ENCODE assay signal across 8 cellular contexts in the genomic region with DNA sequence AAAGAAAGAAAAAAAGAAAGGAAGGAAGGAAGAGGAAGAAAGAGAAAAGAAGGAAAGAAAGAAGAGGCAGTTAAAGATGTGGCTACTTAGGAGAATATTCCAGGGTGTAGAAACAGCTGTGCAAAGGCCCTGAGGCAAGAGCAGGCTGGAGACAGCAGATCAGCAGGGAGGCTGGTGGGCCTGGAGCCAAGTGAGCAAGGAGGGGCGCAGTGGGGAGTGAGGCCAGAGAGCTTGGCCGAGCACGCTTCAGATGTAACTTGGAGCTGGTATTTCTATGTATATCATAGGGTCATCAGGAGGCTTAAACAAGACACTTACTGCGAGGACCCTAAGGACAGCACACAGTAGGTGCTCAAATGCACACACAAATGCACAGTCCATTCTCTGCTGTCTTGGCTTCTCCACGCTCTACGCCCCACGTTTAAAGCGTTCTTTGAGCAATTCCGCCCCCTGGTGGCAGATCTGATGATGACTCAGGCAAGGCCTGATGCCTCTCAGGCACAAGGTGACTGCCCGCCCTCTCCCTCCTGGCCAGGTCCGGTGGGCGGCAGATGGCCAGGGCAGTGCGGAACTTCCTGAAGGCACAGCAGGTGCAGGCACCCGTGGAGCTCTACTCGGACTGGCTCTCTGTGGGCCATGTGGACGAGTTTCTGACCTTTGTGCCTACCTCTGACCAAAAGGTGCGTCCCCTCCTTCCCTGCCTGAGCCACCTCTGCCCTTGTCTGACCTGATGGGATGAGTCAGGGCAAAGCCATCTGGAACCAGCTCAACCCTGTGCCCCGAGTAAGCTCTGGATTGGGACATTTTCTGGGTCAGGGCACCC. TPM values are rescaled to one million over a fixed set of nuclear protein-coding genes. Genes with fewer than 3 reads are reported as not detected.
DNase-seq lines count a peak whose midpoint lies in the region; ATAC-seq and TF ChIP-seq lines count a peak whose summit lies in the region.

No MANE protein-coding gene starts in this region.

- no peaks in the 10 kb centered on the region for H3K9me3 Mint-ChIP-seq in CD8-positive, alpha-beta memory T cell

- POLR2A ChIA-PET in CD8-positive, alpha-beta memory T cell (lab: Charles Lee) = no interaction called here

- H3K36me3 ChIP-seq in CD8-positive, alpha-beta memory T cell (ENCODE audit: insufficient read depth, low read length) = no peaks in the 10 kb centered on the region
- no peaks in the 10 kb centered on the region for H3K36me3 ChIP-seq in mucosa of descending colon (ENCODE audit: low read depth)

- H3K4me3 Mint-ChIP-seq in CD8-positive, alpha-beta memory T cell = no peak overlapping the region

- no peaks in the 10 kb centered on the region for H3K4me1 ChIP-seq in CD8-positive, alpha-beta memory T cell (ENCODE audit: insufficient read depth, low read length)
- peaks cover 21% of the 10 kb centered on the region for H3K4me1 ChIP-seq in mucosa of descending colon (ENCODE audit: low read depth)

- H3K27me3 ChIP-seq in CD8-positive, alpha-beta memory T cell (ENCODE audit: insufficient read depth, low read length, poor library complexity, severe bottlenecking) = no peaks in the 10 kb centered on the region

- H3K36me3 Mint-ChIP-seq in CD8-positive, alpha-beta memory T cell = no peaks in the 10 kb centered on the region

- ATAC-seq in mucosa of descending colon (peak; percentile 62), GM19455 (IDR thresholded peaks at IDR 0.05; ENCODE audit: unreplicated experiment) (no peak)

- intact Hi-C loops in mucosa of descending colon (cut with DNase I, micrococcal nuclease) = loop anchor here in 1 of 2 donors (2.0 kb wide), 1 partner anchor 112 kb away; no protein-coding TSS in a partner anchor

- TF ChIP-seq CTCF in mucosa of descending colon (IDR thresholded peaks at IDR 0.05) = peak; percentile 66

- CTCF ChIA-PET in CD8-positive, alpha-beta memory T cell (lab: Charles Lee) = interaction anchor here (1.1 to 10.2 kb wide), 9 partner anchors 9 to 177 kb away, joined by 3 to 154 read pairs (median 6); a partner anchor contains a TSS

- DNase-seq in CD8-positive, alpha-beta memory T cell = peak; percentile 57 to 87 (median 79)
- DNase-seq in HPDE6-E6E7 (ENCODE audit: extremely low spot score) (peak; percentile 80), NOMO-1 treated with dmso at 0.1 percent for 144 hours (lab: John Stamatoyannopoulos, UW; ENCODE audit: unreplicated experiment) (peak; percentile 57), epidermal melanocyte (ENCODE audit: insufficient read length, low spot score) (peak; percentile 74), mucosa of descending colon (peak; percentile 86 to 97 (median 94))
- peak; percentile 68 for DNase-seq in activated CD8-positive, alpha-beta memory T cell treated with anti-CD3 and anti-CD28 coated beads, Interleukin-2, amount 50 U/mL, for 1 hour (ENCODE audit: extremely low read depth)
- DNase-seq in stimulated activated CD8-positive, alpha-beta memory T cell treated with anti-CD3 and anti-CD28 coated beads, Interleukin-4, amount 100 ng/mL, for 48 hours = peak; percentile 98

- no peaks in the 10 kb centered on the region for H3K4me1 Mint-ChIP-seq in CD8-positive, alpha-beta memory T cell

- no peaks in the 10 kb centered on the region for H3K9me3 ChIP-seq in CD8-positive, alpha-beta memory T cell (ENCODE audit: low read length)
- no peaks in the 10 kb centered on the region for H3K9me3 ChIP-seq in mucosa of descending colon

- peak overlapping the region in 2 of 8 donors; percentile 19 to 43 for H3K27ac Mint-ChIP-seq in CD8-positive, alpha-beta memory T cell

- H3K27me3 Mint-ChIP-seq in CD8-positive, alpha-beta memory T cell = peaks cover 3 to 4% of the 10 kb centered on the region in 2 donors

- H3K4me3 ChIP-seq in CD8-positive, alpha-beta memory T cell (ENCODE audit: low read length) = no peak overlapping the region
- H3K4me3 ChIP-seq in mucosa of descending colon = no peak overlapping the region

- H3K27ac ChIP-seq in CD8-positive, alpha-beta memory T cell (ENCODE audit: low read depth, low read length) = no peak overlapping the region

RNA-seq across cellular contexts. Expression of a gene that starts 11.9 kb away (rescaled TPM):
- total RNA-seq in CD8-positive, alpha-beta memory T cell = not detected
- polyA plus RNA-seq in CD8-positive, alpha-beta memory T cell = not detected
- total RNA-seq in mucosa of descending colon = under 1 TPM in 2 of 3 donors, not detected in 1; 0.09 to 0.17 TPM

RNA-seq across cellular contexts. Expression of a gene that starts 32.1 kb away (rescaled TPM):
- total RNA-seq in CD8-positive, alpha-beta memory T cell = not detected
- polyA plus RNA-seq in CD8-positive, alpha-beta memory T cell = not detected
- under 1 TPM; 0.25 to 0.65 (median 0.38) TPM for total RNA-seq in mucosa of descending colon
